ENCODE assay signal across 13 cellular contexts in genomic region chr17:10843806-10844205, GRCh38. TPM values are rescaled to one million over a fixed set of nuclear protein-coding genes. Genes with fewer than 3 reads are reported as not detected.
DNase-seq lines count a peak whose midpoint lies in the region.
"Had no signal": no experiment of that assay in that cellular context is flagged by ENCODE, and none has a peak within 500 bp of the region (broad histone marks: within the 10 kb centered on the region; RNA-seq: fewer than 3 reads in every experiment).

No MANE protein-coding gene starts in this region.

- no CpG with 5 or more reads among the region's 7 CpGs for WGBS in trophoblast cell (ENCODE audit: extremely low coverage, insufficient coverage, insufficient read length)

- no peak overlapping the region for H3K4ac ChIP-seq in trophoblast cell (ENCODE audit: low read depth, low read length)

- H3K4me3 ChIP-seq in trophoblast cell (ENCODE audit: low read depth, low read length): no peak overlapping the region
- H3K4me3 ChIP-seq: ascending aorta had no signal

- intact Hi-C loops in posterior cingulate gyrus (cut with DNase I): loop anchor here (2.0 kb wide), 1 partner anchor 107 kb away; no protein-coding TSS in a partner anchor

- no peak overlapping the region for H4K12ac ChIP-seq in trophoblast cell (ENCODE audit: low read depth, low read length)

- H3K27ac ChIP-seq in trophoblast cell (ENCODE audit: low read depth, low read length): no peak overlapping the region
- H3K27ac ChIP-seq: ascending aorta had no signal

- H3K9ac ChIP-seq in trophoblast cell (ENCODE audit: low read length): no peak overlapping the region

- H2BK120ac ChIP-seq in trophoblast cell (ENCODE audit: insufficient read depth, low read length, poor library complexity): no peak overlapping the region

- no peak overlapping the region for H2BK5ac ChIP-seq in trophoblast cell (ENCODE audit: low read depth, low read length, poor library complexity)

- H3K23ac ChIP-seq in trophoblast cell (ENCODE audit: low read length): peak overlapping the region; percentile 13

- H2AFZ ChIP-seq in trophoblast cell (ENCODE audit: insufficient read depth, low read length, poor library complexity): no peak overlapping the region

- H3K36me3 ChIP-seq in trophoblast cell (ENCODE audit: control insufficient read depth in 1 of 2, insufficient read depth in 2 of 2, low read length in 2 of 2): no peaks in the 10 kb centered on the region
- H3K36me3 ChIP-seq: ascending aorta had no signal

- H4K8ac ChIP-seq in trophoblast cell (ENCODE audit: low read depth, low read length): no peak overlapping the region

- H3K4me2 ChIP-seq in trophoblast cell (ENCODE audit: low read length): no peak overlapping the region

- no peak overlapping the region for H2AK5ac ChIP-seq in trophoblast cell (ENCODE audit: low read length)

- in situ Hi-C loops in SK-MEL-5 (cut with HindIII; ENCODE audit: low pct_unique_long_range_greater_than_20kb, low sequenced_read_pairs): no loop called here

- DNase-seq in activated CD4-positive, alpha-beta T cell treated with anti-CD3 and anti-CD28 coated beads for 4 hours: peak; percentile 2 to 3
- DNase-seq in activated CD4-positive, alpha-beta T cell treated with anti-CD3 and anti-CD28 coated beads for 1 hour: no peak
- DNase-seq in SK-MEL-5 (ENCODE audit: low read depth, low spot score) (peak; percentile 14), foreskin melanocyte (peak; percentile 23), trophoblast cell (no peak), AG08395 (ENCODE audit: low spot score) (no peak), posterior cingulate gyrus (no peak)
- no peak for DNase-seq in NK-92 treated with Interleukin-12 subunit alpha and Interleukin-12 subunit beta, amount 100 ng/mL, for 24 hours (lab: John Stamatoyannopoulos, UW)
- DNase-seq: NCI-H510A had no signal

- H3K79me2 ChIP-seq in trophoblast cell (ENCODE audit: control insufficient read depth, insufficient read depth, low read length, poor library complexity): no peaks in the 10 kb centered on the region

- H3K27me3 ChIP-seq in trophoblast cell (ENCODE audit: insufficient read depth, low read length): no peaks in the 10 kb centered on the region
- H3K27me3 ChIP-seq: ascending aorta had no signal

- H3K79me1 ChIP-seq in trophoblast cell (ENCODE audit: low read length): no peaks in the 10 kb centered on the region

- no peak overlapping the region for H2BK12ac ChIP-seq in trophoblast cell (ENCODE audit: low read length)

- H3K4me1 ChIP-seq in trophoblast cell (ENCODE audit: control insufficient read depth in 1 of 2, insufficient read depth in 2 of 2, low read length in 2 of 2): peaks cover 0 to 6% of the 10 kb centered on the region in 2 experiments

- H4K91ac ChIP-seq in trophoblast cell (ENCODE audit: low read depth, low read length): no peak overlapping the region

- peaks cover 10% of the 10 kb centered on the region for H3K9me3 ChIP-seq in trophoblast cell (ENCODE audit: insufficient read depth, low read depth, low read length)
- H3K9me3 ChIP-seq: ascending aorta had no signal

- H3K18ac ChIP-seq in trophoblast cell (ENCODE audit: low read length): no peak overlapping the region

- no peak overlapping the region for H3K14ac ChIP-seq in trophoblast cell (ENCODE audit: low read length)

RNA-seq across cellular contexts. Expression of gene PIRT, which starts 5.9 kb away (rescaled TPM):
- not detected in 2 replicates for total RNA-seq in SK-MEL-5 (2014; rRNA removed; shearing (Covaris generic))
- not detected in 2 replicates for polyA plus RNA-seq in SK-MEL-5 (2015; cell fraction: cytosol; rRNA removed)
- polyA plus RNA-seq in SK-MEL-5 (2015; cell fraction: nucleus; rRNA removed): not detected in 2 replicates
- not detected in 2 replicates for polyA plus RNA-seq in trophoblast cell (2013)
- total RNA-seq: ascending aorta, esophagus mucosa, LHCN-M2, pulmonary artery endothelial cell had no signal

RNA-seq across cellular contexts. Expression of gene TMEM238L, which starts 39.9 kb away (rescaled TPM):
- not detected in 2 replicates for total RNA-seq in SK-MEL-5 (2014; rRNA removed; shearing (Covaris generic))
- not detected in 2 replicates for polyA plus RNA-seq in SK-MEL-5 (2015; cell fraction: cytosol; rRNA removed)
- not detected in 2 replicates for polyA plus RNA-seq in SK-MEL-5 (2015; cell fraction: nucleus; rRNA removed)
- not detected in 2 replicates for polyA plus RNA-seq in trophoblast cell (2013)
- total RNA-seq: ascending aorta, LHCN-M2, pulmonary artery endothelial cell had no signal

Comparison
In these comparisons a context has a peak if more than half of its experiments do, and no peak if none do; other contexts are left out.
1. DNase-seq: peak in activated CD4-positive, alpha-beta T cell treated with anti-CD3 and anti-CD28 coated beads for 4 hours (2 of 2), SK-MEL-5 (single experiment) and foreskin melanocyte (single experiment); none in activated CD4-positive, alpha-beta T cell treated with anti-CD3 and anti-CD28 coated beads for 1 hour (single experiment), trophoblast cell (0 of 2), AG08395 (single experiment), posterior cingulate gyrus (0 of 10) and NK-92 treated with Interleukin-12 subunit alpha and Interleukin-12 subunit beta, amount 100 ng/mL, for 24 hours (single experiment).